ENCODE assay signal across 16 cellular contexts in genomic region chr6:125794342-125795137, GRCh38. TPM values are rescaled to one million over a fixed set of nuclear protein-coding genes. Genes with fewer than 3 reads are reported as not detected.
DNase-seq lines count a peak whose midpoint lies in the region; ATAC-seq, FAIRE-seq and TF ChIP-seq lines count a peak whose summit lies in the region.
"Had no signal": no experiment of that assay in that cellular context is flagged by ENCODE, and none has a peak within 500 bp of the region (broad histone marks: within the 10 kb centered on the region; RNA-seq: fewer than 3 reads in every experiment).

No MANE protein-coding gene starts in this region.

- H3K9me3 ChIP-seq in BE2C (no peaks in the 10 kb centered on the region), Karpas-422 (ENCODE audit: low read length) (no peaks in the 10 kb centered on the region), astrocyte (ENCODE audit: insufficient read depth, low read depth, low read length) (no peaks in the 10 kb centered on the region), Peyer's patch (no peaks in the 10 kb centered on the region)
- H3K9me3 ChIP-seq: BLaER1 treated with 17β-estradiol and CSF1 and Interleukin-3, amounts not matched to agents 10 nM and 100 nM; psoas muscle had no signal

- H3K4me1 ChIP-seq in BE2C (peaks cover 32% of the 10 kb centered on the region), Karpas-422 (ENCODE audit: low read length) (peaks cover 86% of the 10 kb centered on the region), astrocyte (ENCODE audit: insufficient read depth, low read length) (peaks cover 25% of the 10 kb centered on the region), Peyer's patch (peaks cover 0 to 10% (median 6%) of the 10 kb centered on the region in 4 donors)

- no peak for TF ChIP-seq POLR2A in Peyer's patch (IDR thresholded peaks at IDR 0.05)

- DNase-seq in BE2C (no peak), Karpas-422 (no peak), astrocyte (ENCODE audit: low read depth) (no peak), fibroblast of the aortic adventitia (ENCODE audit: low read depth) (peak; percentile 67), Peyer's patch (no peak), NCI-H146 (lab: John Stamatoyannopoulos, UW) (no peak)
- DNase-seq: NCI-H2029 treated with DMSO at 0.1 percent for 48 hours, NCI-H774, psoas muscle, SHP77 treated with DMSO at 0.1 percent for 48 hours had no signal

- H4K20me1 ChIP-seq in Karpas-422 (ENCODE audit: insufficient read depth, low read depth, low read length) (no peaks in the 10 kb centered on the region), astrocyte (ENCODE audit: insufficient read depth, low read length) (no peaks in the 10 kb centered on the region)

- H3K9ac ChIP-seq in Karpas-422 (ENCODE audit: low read length) (peak overlapping the region; percentile 24; the same call in 1 of the 2 replicates), astrocyte (ENCODE audit: low read length) (no peak overlapping the region)
- H3K9ac ChIP-seq: BLaER1 treated with 17β-estradiol and CSF1 and Interleukin-3, amounts not matched to agents 10 nM and 100 nM had no signal

- peak overlapping the region; percentile 77 for H3K4me3 ChIP-seq in BE2C (ENCODE audit: low read depth, low read length)
- H3K4me3 ChIP-seq in Karpas-422 (ENCODE audit: low read length): peak overlapping the region; percentile 91
- H3K4me3 ChIP-seq in astrocyte (ENCODE audit: insufficient read depth, low read depth, low read length): no peak overlapping the region
- peak overlapping the region; percentile 77 for H3K4me3 ChIP-seq in fibroblast of the aortic adventitia (ENCODE audit: low read depth, low read length)
- H3K4me3 ChIP-seq in Peyer's patch: no peak overlapping the region
- H3K4me3 ChIP-seq: BLaER1 treated with 17β-estradiol and CSF1 and Interleukin-3, amounts not matched to agents 10 nM and 100 nM; K562; psoas muscle had no signal

- peaks cover 20% of the 10 kb centered on the region for H3K4me1 Mint-ChIP-seq in astrocyte (ENCODE audit: low read depth, unreplicated experiment)

- peak overlapping the region; percentile 87 for H3K4me2 ChIP-seq in Karpas-422 (ENCODE audit: low read depth, low read length, poor library complexity, severe bottlenecking)
- peak overlapping the region; percentile 37 for H3K4me2 ChIP-seq in astrocyte (ENCODE audit: low read length)

- no peak for FAIRE-seq in astrocyte (lab: Jason Lieb, UNC)
- FAIRE-seq: G401.6, K562 had no signal

- H3K27me3 ChIP-seq in BE2C: no peaks in the 10 kb centered on the region
- H3K27me3 ChIP-seq in Karpas-422 (ENCODE audit: low read length): no peaks in the 10 kb centered on the region
- no peaks in the 10 kb centered on the region for H3K27me3 ChIP-seq in astrocyte (ENCODE audit: insufficient read depth, low read length)
- no peaks in the 10 kb centered on the region for H3K27me3 ChIP-seq in Peyer's patch

- peak overlapping the region; percentile 98 for H3K27ac ChIP-seq in Karpas-422 (ENCODE audit: low read length)
- H3K27ac ChIP-seq in astrocyte (ENCODE audit: low read depth, low read length): no peak overlapping the region
- no peak overlapping the region for H3K27ac ChIP-seq in Peyer's patch
- H3K27ac ChIP-seq: BLaER1 treated with 17β-estradiol and CSF1 and Interleukin-3, amounts not matched to agents 10 nM and 100 nM; psoas muscle had no signal

- no peak for TF ChIP-seq CTCF in BE2C (IDR thresholded peaks at IDR 0.05; ENCODE audit: low read depth, low read length)
- TF ChIP-seq CTCF in astrocyte (IDR thresholded peaks at IDR 0.05; ENCODE audit: insufficient read depth, low read depth, low read length): no peak
- TF ChIP-seq CTCF in fibroblast of the aortic adventitia (IDR thresholded peaks at IDR 0.05; ENCODE audit: insufficient read depth, low read length): no peak
- no peak for TF ChIP-seq CTCF in Peyer's patch (IDR thresholded peaks at IDR 0.05)

- H3K27ac Mint-ChIP-seq in astrocyte (ENCODE audit: unreplicated experiment): no peak overlapping the region

- no peaks in the 10 kb centered on the region for H3K36me3 Mint-ChIP-seq in astrocyte (ENCODE audit: low read depth, unreplicated experiment)

- ATAC-seq in HG03378 (IDR thresholded peaks at IDR 0.05; ENCODE audit: unreplicated experiment) (no peak), HG03521 (IDR thresholded peaks at IDR 0.05; ENCODE audit: unreplicated experiment) (no peak)
- ATAC-seq: K562, psoas muscle had no signal

- H3K79me2 ChIP-seq in Karpas-422 (ENCODE audit: low read length) (peaks cover 82% of the 10 kb centered on the region), astrocyte (ENCODE audit: insufficient read depth, low read length) (peaks cover 36% of the 10 kb centered on the region)

- H2AFZ ChIP-seq in Karpas-422 (ENCODE audit: low read length) (no peak overlapping the region), astrocyte (ENCODE audit: low read depth, low read length) (no peak overlapping the region)

- H3K9me2 ChIP-seq in Karpas-422 (replicated peaks; ENCODE audit: insufficient read depth, low read length): no peaks in the 10 kb centered on the region

- H3K36me3 ChIP-seq in BE2C: peaks cover 22% of the 10 kb centered on the region
- H3K36me3 ChIP-seq in Karpas-422 (ENCODE audit: insufficient read depth, low read length): peaks cover 4% of the 10 kb centered on the region; the same call in 1 of the 2 replicates
- no peaks in the 10 kb centered on the region for H3K36me3 ChIP-seq in astrocyte (ENCODE audit: insufficient read depth, low read length)
- H3K36me3 ChIP-seq in Peyer's patch: no peaks in the 10 kb centered on the region

- no peak overlapping the region for H3K4me3 Mint-ChIP-seq in astrocyte (ENCODE audit: unreplicated experiment)

- H3K9me3 Mint-ChIP-seq in astrocyte (ENCODE audit: unreplicated experiment): no peaks in the 10 kb centered on the region
- H3K9me3 Mint-ChIP-seq: activated T-cell treated with anti-CD3 and anti-CD28 coated beads, Interleukin-2, amount 50 U/mL, for 4 hours had no signal

- no peaks in the 10 kb centered on the region for H3K27me3 Mint-ChIP-seq in astrocyte (ENCODE audit: low read depth, unreplicated experiment)

RNA-seq across cellular contexts. Expression of gene NCOA7, which starts 3.8 kb away (rescaled TPM):
- polyA plus RNA-seq in BE2C (2012; ENCODE audit: insufficient read depth, insufficient read length, low read depth): 72.5 TPM
- 28.6 and 34.2 TPM in 2 replicates for total RNA-seq in Karpas-422 (2014; rRNA removed; shearing (Covaris generic); ENCODE audit: low replicate concordance)
- 25.4 and 26.0 TPM in 2 replicates for total RNA-seq in astrocyte
- total RNA-seq in fibroblast of the aortic adventitia (ENCODE audit: low replicate concordance): 41.7 and 90.3 TPM in 2 replicates
- total RNA-seq in Peyer's patch: 10 to 100 TPM; 15.4 to 80.9 (median 27.7) TPM

RNA-seq across cellular contexts. Expression of gene HEY2, which starts 45.1 kb away (rescaled TPM):
- polyA plus RNA-seq in BE2C (2012; ENCODE audit: insufficient read depth, insufficient read length, low read depth): not detected
- 0.07 and 0.11 TPM in 2 replicates for total RNA-seq in Karpas-422 (2014; rRNA removed; shearing (Covaris generic); ENCODE audit: low replicate concordance)
- total RNA-seq in astrocyte (1.0 and 2.4 TPM in 2 replicates), fibroblast of the aortic adventitia (ENCODE audit: low replicate concordance) (0.09 and 0.25 TPM in 2 replicates), Peyer's patch (1 to 10 TPM in 1 of 4 donors, under 1 TPM in 2, not detected in 1; 0.35 to 2.0 (median 0.40) TPM)

Comparison
In these comparisons a context has a peak if more than half of its experiments do, and no peak if none do; other contexts are left out.
1. H3K4me3 ChIP-seq: peak in BE2C (single experiment), Karpas-422 (single experiment) and fibroblast of the aortic adventitia (single experiment); none in astrocyte (single experiment) and Peyer's patch (0 of 4).